In genomic region chr7:127654404-127655392, GRCh38 we compare ENCODE assay signal across 10 cellular contexts. TPM values are rescaled to one million over a fixed set of nuclear protein-coding genes. Genes with fewer than 3 reads are reported as not detected.
DNase-seq lines count a peak whose midpoint lies in the region; ATAC-seq, FAIRE-seq and TF ChIP-seq lines count a peak whose summit lies in the region.
"Had no signal": no experiment of that assay in that cellular context is flagged by ENCODE, and none has a peak within 500 bp of the region (broad histone marks: within the 10 kb centered on the region; RNA-seq: fewer than 3 reads in every experiment).

No MANE protein-coding gene starts in this region.

- POLR2A ChIA-PET in AG04449 (lab: Yijun Ruan, JAX), result interaction anchor here (0.7 to 0.8 kb wide), 2 partner anchors 11 to 12 kb away, joined by 5 read pairs; no protein-coding TSS in a partner anchor

- TF ChIP-seq CTCF in AG04449 (IDR thresholded peaks at IDR 0.05; ENCODE audit: insufficient read depth, low read length, missing control alignments) (no peak), GM12872 (IDR thresholded peaks at IDR 0.05; ENCODE audit: insufficient read depth, low read depth, low read length) (peak; percentile 21; the same call in 1 of the 3 replicates), stomach (IDR thresholded peaks at IDR 0.05) (no peak)

- no peaks in the 10 kb centered on the region for H3K27me3 ChIP-seq in stomach
- H3K27me3 ChIP-seq: esophagus muscularis mucosa had no signal

- intact Hi-C loops in stomach (cut with DNase I; ENCODE audit: low total_unique reads), result no loop called here

- 39 to 59% (median 50%) methylated on average over 5 of the region's 5 CpGs for WGBS in stomach, 5 donors

- no peaks in the 10 kb centered on the region for H3K9me3 ChIP-seq in SK-N-MC (ENCODE audit: low read depth, low read length)
- H3K9me3 ChIP-seq in stomach, result no peaks in the 10 kb centered on the region
- H3K9me3 ChIP-seq: esophagus muscularis mucosa had no signal

- H3K4me3 ChIP-seq in AG04449 (ENCODE audit: low read depth, low read length) (peak overlapping the region; percentile 0; the same call in 1 of the 2 replicates), SK-N-MC (peak overlapping the region; percentile 96), stomach (peak overlapping the region in 1 of 4 donors; percentile 96)
- H3K4me3 ChIP-seq: esophagus muscularis mucosa had no signal

- peaks cover 26 to 71% (median 55%) of the 10 kb centered on the region in 4 donors for H3K4me1 ChIP-seq in stomach

- no peak overlapping the region for H3K27ac ChIP-seq in SK-N-MC
- H3K27ac ChIP-seq in stomach, result no peak overlapping the region
- H3K27ac ChIP-seq: esophagus muscularis mucosa had no signal

- CTCF ChIA-PET in AG04449 (lab: Yijun Ruan, JAX), result interaction anchor here (0.9 to 1.5 kb wide), 3 partner anchors 8 to 555 kb away, joined by 3 to 4 read pairs (median 3); no protein-coding TSS in a partner anchor

- TF ChIP-seq POLR2A in stomach (IDR thresholded peaks at IDR 0.05), result no peak

- DNase-seq in AG04449 (ENCODE audit: low read depth, low spot score) (no peak), SK-N-MC (ENCODE audit: low read depth, low spot score) (no peak), fibroblast of gingiva (ENCODE audit: low read depth) (peak; percentile 12), frontal cortex (ENCODE audit: low spot score in 2 of 2) (no peak), stomach (no peak), HuH-7 (ENCODE audit: low spot score) (no peak)

- no peak overlapping the region for H3K9ac ChIP-seq in SK-N-MC (ENCODE audit: insufficient read length)

- no peak for TF ChIP-seq EP300 in stomach (IDR thresholded peaks at IDR 0.05)

- no peak for ATAC-seq in GM21717 (IDR thresholded peaks at IDR 0.05; ENCODE audit: unreplicated experiment)

- FAIRE-seq in frontal cortex (lab: Jason Lieb, UNC), result no peak

- H3K36me3 ChIP-seq in SK-N-MC (ENCODE audit: insufficient read depth, low read length) (peaks cover 28% of the 10 kb centered on the region), stomach (peaks cover 0 to 15% (median 7%) of the 10 kb centered on the region in 4 donors)
- H3K36me3 ChIP-seq: esophagus muscularis mucosa had no signal

RNA-seq across cellular contexts. Expression of gene SND1, which starts 2.7 kb away (rescaled TPM):
- total RNA-seq in frontal cortex, result 56.3 TPM
- total RNA-seq in stomach, result 100 to 1,000 TPM; 123 to 799 (median 162) TPM
- 10 to 100 TPM; 63.3 to 89.4 (median 85.9) TPM for polyA plus RNA-seq in stomach

RNA-seq across cellular contexts. Expression of gene PAX4, which starts 36.8 kb away (rescaled TPM):
- total RNA-seq in frontal cortex (not detected), stomach (not detected)
- not detected for polyA plus RNA-seq in stomach
- total RNA-seq: esophagus muscularis mucosa, skeletal muscle tissue had no signal
